Comparison of ENCODE assay signal across 6 cellular contexts in genomic region chr7:63572956-63573355, GRCh38.
DNase-seq lines count a peak whose midpoint lies in the region; ATAC-seq, FAIRE-seq and TF ChIP-seq lines count a peak whose summit lies in the region.
"Not testable (repeated sequence)": the region's sequence is repeated elsewhere in the genome, so short reads cannot be mapped to it uniquely, and the experiment has no call there.

No MANE protein-coding gene starts in this region.

- H3K27ac ChIP-seq in kidney (ENCODE audit: low read depth in 2 of 2, low read length in 2 of 2); lower lobe of right lung; spleen: not testable (repeated sequence)

- not testable (repeated sequence) for H3K4me1 ChIP-seq in kidney (ENCODE audit: control insufficient read depth in 1 of 2, insufficient read depth in 1 of 2, low read depth in 1 of 2, low read length in 2 of 2); lower lobe of right lung; spleen

- TF ChIP-seq CTCF in kidney (IDR thresholded peaks at IDR 0.05; ENCODE audit: borderline replicate concordance, extremely low read depth, insufficient read depth); lower lobe of right lung (IDR thresholded peaks at IDR 0.05); spleen (IDR thresholded peaks at IDR 0.05 in 8 of 11, conservative IDR thresholded peaks at IDR 0.05 in 3 of 11): not testable (repeated sequence)

- DNase-seq in D341Med (ENCODE audit: low spot score) (peak; percentile 17), T47D (ENCODE audit: low read depth in 1 of 2, low spot score in 1 of 2) (peak; percentile 4 to 12), kidney (peak; percentile 76), lower lobe of right lung (peak; percentile 41), posterior vena cava (ENCODE audit: low spot score) (peak; percentile 79), spleen (peak; percentile 70)

- H3K9ac ChIP-seq in kidney (ENCODE audit: low read length in 2 of 2): not testable (repeated sequence)

- not testable (repeated sequence) for H3K36me3 ChIP-seq in kidney (ENCODE audit: control insufficient read depth in 1 of 2, insufficient read depth in 2 of 2, low read length in 2 of 2); lower lobe of right lung; spleen

- H3K4me3 ChIP-seq in kidney (ENCODE audit: low read length in 2 of 2); lower lobe of right lung; spleen: not testable (repeated sequence)

- in situ Hi-C loops in T47D (cut with HindIII; ENCODE audit: low pct_unique_long_range_greater_than_20kb, low sequenced_read_pairs): not testable (repeated sequence)

- whole genome bisulfite sequencing in spleen, 5 donors: 87 to 94% (median 90%) methylated on average over 18 to 23 of the region's 23 CpGs

- ATAC-seq in lower lobe of right lung: not testable (repeated sequence)

- intact Hi-C loops in kidney (cut with DNase I); lower lobe of right lung (cut with DNase I); posterior vena cava (cut with DNase I); spleen (cut with DNase I; ENCODE audit: low total_unique reads): not testable (repeated sequence)

- not testable (repeated sequence) for TF ChIP-seq POLR2A in spleen (IDR thresholded peaks at IDR 0.05)

- H3K27me3 ChIP-seq in lower lobe of right lung (ENCODE audit: low read depth); spleen (replicated peaks in 1 of 7): not testable (repeated sequence)

- FAIRE-seq in kidney (lab: Jason Lieb, UNC): not testable (repeated sequence)

- H3K9me3 ChIP-seq in kidney (ENCODE audit: control insufficient read depth in 1 of 2, low read length in 2 of 2): not testable (repeated sequence)
- H3K9me3 ChIP-seq in lower lobe of right lung: peaks cover 22% of the 10 kb centered on the region
- H3K9me3 ChIP-seq in spleen: peaks cover 0 to 85% (median 56%) of the 10 kb centered on the region in 8 donors

Comparison
In these comparisons a context has a peak if more than half of its experiments do, and no peak if none do; other contexts are left out.
1. DNase-seq: peak in every context shown above with its lines; median percentile 79 in posterior vena cava; 76 in kidney; 70 in spleen; 41 in lower lobe of right lung; 17 in D341Med; 8 in T47D.